8 cellular contexts compared by ENCODE assay signal in genomic region chr19:1069009-1069779, GRCh38. TPM values are rescaled to one million over a fixed set of nuclear protein-coding genes. Genes with fewer than 3 reads are reported as not detected.
DNase-seq lines count a peak whose midpoint lies in the region; ATAC-seq, FAIRE-seq and TF ChIP-seq lines count a peak whose summit lies in the region.

No MANE protein-coding gene starts in this region.

- no peak for TF ChIP-seq POLR2A in HepG2 (IDR thresholded peaks at IDR 0.05; ENCODE audit: insufficient read depth in 1 of 2, low read depth in 2 of 2, low read length in 2 of 2)

- no peak for FAIRE-seq in HepG2 (lab: Jason Lieb, UNC)
- FAIRE-seq in urothelium cell line (lab: Jason Lieb, UNC), result no peak

- H3K36me3 Mint-ChIP-seq in type B pancreatic cell, result no peaks in the 10 kb centered on the region

- no peak for TF ChIP-seq CTCF in HepG2 (CRISPR knock-in tag; IDR thresholded peaks at IDR 0.05)
- no peak for TF ChIP-seq CTCF in type B pancreatic cell (conservative IDR thresholded peaks at IDR 0.05)

- POLR2A ChIA-PET in HepG2 (lab: Yijun Ruan, JAX), result no interaction called here

- no peak for TF ChIP-seq EP300 in HepG2 (IDR thresholded peaks at IDR 0.05; ENCODE audit: low read depth in 2 of 2, low read length in 2 of 2)
- no peak for TF ChIP-seq EP300 in HepG2 (CRISPR knock-in tag; IDR thresholded peaks at IDR 0.05; ENCODE audit: borderline replicate concordance)

- H3K9me3 Mint-ChIP-seq in type B pancreatic cell, result no peaks in the 10 kb centered on the region

- in situ Hi-C loops in HepG2 (cut with HindIII; ENCODE audit: extremely low pct_ligation_motif_present, low pct_unique_long_range_greater_than_20kb), result loop anchor here (5.0 kb wide), 1 partner anchor 33 kb away; the partner anchor contains the start of gene GPX4
- in situ Hi-C loops in GM23248 (cut with MboI), result no loop called here

- WGBS in HepG2 (ENCODE audit: low lambda C conversion rate), result 89% methylated on average over 25 of the region's 25 CpGs
- WGBS in GM23248 (ENCODE audit: low coverage in 1 of 2, low lambda C conversion rate in 2 of 2, missing lambda C conversion rate in 2 of 2), 2 experiments, result 53% methylated on average over 25 of the region's 25 CpGs

- no peak for TF ChIP-seq RAD21 in HepG2 (CRISPR knock-in tag; IDR thresholded peaks at IDR 0.05)

- H3F3A ChIP-seq in GM23248 (ENCODE audit: insufficient read depth), result no peaks in the 10 kb centered on the region

- H3K4me2 ChIP-seq in HepG2 (ENCODE audit: low read depth, low read length), result no peak overlapping the region
- no peak overlapping the region for H3K4me2 ChIP-seq in GM23248 (ENCODE audit: unreplicated experiment)

- peaks cover 5% of the 10 kb centered on the region for H3K4me1 Mint-ChIP-seq in type B pancreatic cell (ENCODE audit: unreplicated experiment)

- no peaks in the 10 kb centered on the region for H3K9me3 ChIP-seq in HepG2 (ENCODE audit: low read length)
- no peaks in the 10 kb centered on the region for H3K9me3 ChIP-seq in GM23248 (ENCODE audit: low read depth)

- H2AFZ ChIP-seq in HepG2 (ENCODE audit: low read length) (no peak overlapping the region), GM23248 (no peak overlapping the region)

- H4K20me1 ChIP-seq in HepG2 (ENCODE audit: insufficient read depth, low read length) (no peaks in the 10 kb centered on the region), GM23248 (ENCODE audit: insufficient read depth) (no peaks in the 10 kb centered on the region)

- CTCF ChIA-PET in HepG2 (lab: Yijun Ruan, JAX; ENCODE audit: low intra/inter-chr PET ratio, low total read pairs), result no interaction called here

- H3K9ac ChIP-seq in HepG2 (ENCODE audit: insufficient read depth, low read depth, low read length) (no peak overlapping the region), GM23248 (no peak overlapping the region)

- H3K79me2 ChIP-seq in HepG2 (ENCODE audit: insufficient read depth, low read length), result no peaks in the 10 kb centered on the region
- H3K79me2 ChIP-seq in GM23248 (ENCODE audit: insufficient read depth), result no peaks in the 10 kb centered on the region

- H3K36me3 ChIP-seq in HepG2 (replicated peaks in 1 of 2; ENCODE audit: control insufficient read depth in 1 of 2, insufficient read depth in 2 of 2, low read length in 2 of 2) (no peaks in the 10 kb centered on the region), GM23248 (ENCODE audit: low read depth) (no peaks in the 10 kb centered on the region)

- intact Hi-C loops in HepG2 (cut with micrococcal nuclease; ENCODE audit: unreplicated experiment), result no loop called here

- H3K4me1 ChIP-seq in HepG2 (ENCODE audit: insufficient read depth, low read length) (peaks cover 43% of the 10 kb centered on the region), GM23248 (ENCODE audit: insufficient read depth) (no peaks in the 10 kb centered on the region)

- peak; percentile 81 for DNase-seq in CMK (ENCODE audit: low read depth)
- DNase-seq in NOMO-1 (lab: John Stamatoyannopoulos, UW; ENCODE audit: unreplicated experiment in 2 of 2), result peak; percentile 90 to 92
- DNase-seq in activated naive CD4-positive, alpha-beta T cell treated with Interleukin-2 at 50 U/mL for 16 hours, result peak; percentile 64
- no peak for DNase-seq in HepG2 (ENCODE audit: low spot score)
- DNase-seq in type B pancreatic cell (ENCODE audit: extremely low spot score, unreplicated experiment), result no peak
- no peak for DNase-seq in NCI-H1092 (lab: John Stamatoyannopoulos, UW)
- DNase-seq in GM23248, result no peak
- DNase-seq in urothelium cell line (ENCODE audit: low spot score), result no peak

- H3K4me3 Mint-ChIP-seq in type B pancreatic cell, result peak overlapping the region; percentile 59

- BruUV-seq in HepG2 (replicated peaks; lab: Mats Ljungman, UMichigan), result no TSS peak

- H3K9me2 ChIP-seq in GM23248 (ENCODE audit: insufficient read depth), result no peaks in the 10 kb centered on the region

- ATAC-seq in HepG2, result no peak

- no peaks in the 10 kb centered on the region for H3K27me3 ChIP-seq in HepG2 (ENCODE audit: control insufficient read depth in 1 of 2, insufficient read depth in 2 of 2, low read length in 2 of 2)
- peaks cover 31% of the 10 kb centered on the region for H3K27me3 ChIP-seq in GM23248 (replicated peaks; ENCODE audit: insufficient read depth)

- H3K4me3 ChIP-seq in HepG2 (replicated peaks in 1 of 3; ENCODE audit: insufficient read depth in 1 of 3, low read depth in 2 of 3, low read length in 3 of 3) (no peak overlapping the region), GM23248 (no peak overlapping the region)

- peaks cover 60% of the 10 kb centered on the region for H3K27me3 Mint-ChIP-seq in type B pancreatic cell

- H3K27ac ChIP-seq in HepG2 (ENCODE audit: extremely low read length, insufficient read depth, low read length) (no peak overlapping the region), GM23248 (no peak overlapping the region)

- H3K27ac Mint-ChIP-seq in type B pancreatic cell, result no peak overlapping the region

RNA-seq across cellular contexts. Expression of gene ARHGAP45, which starts 2.2 kb away (rescaled TPM):
- total RNA-seq in HepG2 (2016; rRNA removed; fragmentation: Illumina TruSeq; extraction: Trizol) (0.48 and 0.84 TPM in 2 replicates), type B pancreatic cell (ENCODE audit: low replicate concordance) (2.6 and 4.5 TPM in 2 replicates)
- total RNA-seq in HepG2 (2016; cell fraction: cytosol; rRNA removed; fragmentation: Illumina TruSeq; extraction: Trizol; ENCODE audit: low read depth), result 0.35 and 0.51 TPM in 2 replicates
- 0.16 and 0.50 TPM in 2 replicates for total RNA-seq in HepG2 (2016; cell fraction: insoluble cytoplasmic fraction; rRNA removed; fragmentation: Illumina TruSeq; extraction: Trizol)
- total RNA-seq in HepG2 (2016; cell fraction: membrane; rRNA removed; fragmentation: Illumina TruSeq; extraction: Trizol), result 0.38 and 0.40 TPM in 2 replicates
- total RNA-seq in HepG2 (2016; cell fraction: nucleus; rRNA removed; fragmentation: Illumina TruSeq; extraction: Trizol), result 0.28 and 0.63 TPM in 2 replicates
- polyA plus RNA-seq in HepG2 (2011; rRNA removed) (32.0 and 40.3 TPM in 2 replicates), GM23248 (2016; fragmentation: Nextera tagmentation; extraction: Ambion mirVana) (3.2 and 3.5 TPM in 2 replicates)
- 17.7 and 31.9 TPM in 2 replicates for polyA plus RNA-seq in HepG2 (2011; cell fraction: cytosol; rRNA removed)
- polyA plus RNA-seq in HepG2 (2011; cell fraction: nucleus; rRNA removed), result 222 and 325 TPM in 2 replicates
- polyA plus RNA-seq in HepG2 (2012), result 21.8 and 23.4 TPM in 2 replicates
- polyA plus RNA-seq in HepG2 (2016; cell fraction: cytosol; fragmentation: Illumina TruSeq; extraction: Trizol; ENCODE audit: low read depth), result not detected in 2 replicates
- 0.41 and 0.69 TPM in 2 replicates for polyA plus RNA-seq in HepG2 (2016; cell fraction: insoluble cytoplasmic fraction; fragmentation: Illumina TruSeq; extraction: Trizol; ENCODE audit: low read depth)
- not detected in 2 replicates for polyA plus RNA-seq in HepG2 (2016; cell fraction: membrane; fragmentation: Illumina TruSeq; extraction: Trizol; ENCODE audit: low read depth)
- polyA plus RNA-seq in HepG2 (2016; cell fraction: nucleus; fragmentation: Illumina TruSeq; extraction: Trizol; ENCODE audit: insufficient read depth, low read depth), result 1.5 TPM in 2 replicates
- polyA minus RNA-seq in HepG2 (2011; rRNA and poly(A)+ RNA removed; ENCODE audit: low replicate concordance), result 18.3 and 37.9 TPM in 2 replicates
- polyA minus RNA-seq in HepG2 (2011; cell fraction: cytosol; rRNA and poly(A)+ RNA removed), result 19.3 and 20.1 TPM in 2 replicates
- 25.0 and 29.0 TPM in 2 replicates for polyA minus RNA-seq in HepG2 (2011; cell fraction: nucleus; rRNA and poly(A)+ RNA removed)
- 1.5 and 6.3 TPM in 2 replicates for total RNA-seq in GM23248 (2014; rRNA removed; shearing (Covaris generic))

RNA-seq across cellular contexts. Expression of gene POLR2E, which starts 26.0 kb away (rescaled TPM):
- 140 TPM in 2 replicates for total RNA-seq in HepG2 (2016; rRNA removed; fragmentation: Illumina TruSeq; extraction: Trizol)
- total RNA-seq in HepG2 (2016; cell fraction: cytosol; rRNA removed; fragmentation: Illumina TruSeq; extraction: Trizol; ENCODE audit: low read depth), result 43.4 and 44.8 TPM in 2 replicates
- total RNA-seq in HepG2 (2016; cell fraction: insoluble cytoplasmic fraction; rRNA removed; fragmentation: Illumina TruSeq; extraction: Trizol), result 135 and 141 TPM in 2 replicates
- 89.0 and 92.5 TPM in 2 replicates for total RNA-seq in HepG2 (2016; cell fraction: membrane; rRNA removed; fragmentation: Illumina TruSeq; extraction: Trizol)
- total RNA-seq in HepG2 (2016; cell fraction: nucleus; rRNA removed; fragmentation: Illumina TruSeq; extraction: Trizol), result 54.0 and 55.3 TPM in 2 replicates
- 272 and 305 TPM in 2 replicates for polyA plus RNA-seq in HepG2 (2011; rRNA removed)
- polyA plus RNA-seq in HepG2 (2011; cell fraction: cytosol; rRNA removed), result 222 and 337 TPM in 2 replicates
- polyA plus RNA-seq in HepG2 (2011; cell fraction: nucleus; rRNA removed), result 150 and 188 TPM in 2 replicates
- 201 and 222 TPM in 2 replicates for polyA plus RNA-seq in HepG2 (2012)
- polyA plus RNA-seq in HepG2 (2016; cell fraction: cytosol; fragmentation: Illumina TruSeq; extraction: Trizol; ENCODE audit: low read depth), result 94.9 and 102 TPM in 2 replicates
- polyA plus RNA-seq in HepG2 (2016; cell fraction: insoluble cytoplasmic fraction; fragmentation: Illumina TruSeq; extraction: Trizol; ENCODE audit: low read depth), result 246 and 282 TPM in 2 replicates
- 145 and 159 TPM in 2 replicates for polyA plus RNA-seq in HepG2 (2016; cell fraction: membrane; fragmentation: Illumina TruSeq; extraction: Trizol; ENCODE audit: low read depth)
- polyA plus RNA-seq in HepG2 (2016; cell fraction: nucleus; fragmentation: Illumina TruSeq; extraction: Trizol; ENCODE audit: insufficient read depth, low read depth), result 179 TPM in 2 replicates
- 343 and 389 TPM in 2 replicates for polyA minus RNA-seq in HepG2 (2011; rRNA and poly(A)+ RNA removed; ENCODE audit: low replicate concordance)
- polyA minus RNA-seq in HepG2 (2011; cell fraction: cytosol; rRNA and poly(A)+ RNA removed), result 104 and 129 TPM in 2 replicates
- 39.5 and 42.0 TPM in 2 replicates for polyA minus RNA-seq in HepG2 (2011; cell fraction: nucleus; rRNA and poly(A)+ RNA removed)
- total RNA-seq in type B pancreatic cell (ENCODE audit: low replicate concordance), result 171 and 181 TPM in 2 replicates
- 172 and 233 TPM in 2 replicates for total RNA-seq in GM23248 (2014; rRNA removed; shearing (Covaris generic))
- 336 and 347 TPM in 2 replicates for polyA plus RNA-seq in GM23248 (2016; fragmentation: Nextera tagmentation; extraction: Ambion mirVana)

RNA-seq across cellular contexts. Expression of gene ABCA7, which starts 29.3 kb away (rescaled TPM):
- total RNA-seq in HepG2 (2016; rRNA removed; fragmentation: Illumina TruSeq; extraction: Trizol) (1.3 and 4.4 TPM in 2 replicates), type B pancreatic cell (ENCODE audit: low replicate concordance) (23.9 and 26.1 TPM in 2 replicates)
- 3.4 and 3.5 TPM in 2 replicates for total RNA-seq in HepG2 (2016; cell fraction: cytosol; rRNA removed; fragmentation: Illumina TruSeq; extraction: Trizol; ENCODE audit: low read depth)
- 2.5 and 6.4 TPM in 2 replicates for total RNA-seq in HepG2 (2016; cell fraction: insoluble cytoplasmic fraction; rRNA removed; fragmentation: Illumina TruSeq; extraction: Trizol)
- 1.7 and 2.0 TPM in 2 replicates for total RNA-seq in HepG2 (2016; cell fraction: membrane; rRNA removed; fragmentation: Illumina TruSeq; extraction: Trizol)
- total RNA-seq in HepG2 (2016; cell fraction: nucleus; rRNA removed; fragmentation: Illumina TruSeq; extraction: Trizol), result 7.8 and 9.7 TPM in 2 replicates
- polyA plus RNA-seq in HepG2 (2011; rRNA removed) (32.4 and 41.2 TPM in 2 replicates), GM23248 (2016; fragmentation: Nextera tagmentation; extraction: Ambion mirVana) (1.7 and 2.6 TPM in 2 replicates)
- 27.7 and 35.9 TPM in 2 replicates for polyA plus RNA-seq in HepG2 (2011; cell fraction: cytosol; rRNA removed)
- 316 and 410 TPM in 2 replicates for polyA plus RNA-seq in HepG2 (2011; cell fraction: nucleus; rRNA removed)
- 29.1 and 29.7 TPM in 2 replicates for polyA plus RNA-seq in HepG2 (2012)
- polyA plus RNA-seq in HepG2 (2016; cell fraction: cytosol; fragmentation: Illumina TruSeq; extraction: Trizol; ENCODE audit: low read depth), result 0.23 and 0.72 TPM in 2 replicates
- polyA plus RNA-seq in HepG2 (2016; cell fraction: insoluble cytoplasmic fraction; fragmentation: Illumina TruSeq; extraction: Trizol; ENCODE audit: low read depth), result 1.6 and 2.2 TPM in 2 replicates
- 0.54 and 0.71 TPM in 2 replicates for polyA plus RNA-seq in HepG2 (2016; cell fraction: membrane; fragmentation: Illumina TruSeq; extraction: Trizol; ENCODE audit: low read depth)
- 25.9 and 28.7 TPM in 2 replicates for polyA plus RNA-seq in HepG2 (2016; cell fraction: nucleus; fragmentation: Illumina TruSeq; extraction: Trizol; ENCODE audit: insufficient read depth, low read depth)
- 20.1 and 68.5 TPM in 2 replicates for polyA minus RNA-seq in HepG2 (2011; rRNA and poly(A)+ RNA removed; ENCODE audit: low replicate concordance)
- 20.8 and 23.1 TPM in 2 replicates for polyA minus RNA-seq in HepG2 (2011; cell fraction: cytosol; rRNA and poly(A)+ RNA removed)
- polyA minus RNA-seq in HepG2 (2011; cell fraction: nucleus; rRNA and poly(A)+ RNA removed), result 41.6 and 44.5 TPM in 2 replicates
- 1.1 and 2.1 TPM in 2 replicates for total RNA-seq in GM23248 (2014; rRNA removed; shearing (Covaris generic))

RNA-seq across cellular contexts. Expression of gene GPX4, which starts 34.6 kb away (rescaled TPM):
- 426 and 535 TPM in 2 replicates for total RNA-seq in HepG2 (2016; rRNA removed; fragmentation: Illumina TruSeq; extraction: Trizol)
- 2,785 and 3,522 TPM in 2 replicates for total RNA-seq in HepG2 (2016; cell fraction: cytosol; rRNA removed; fragmentation: Illumina TruSeq; extraction: Trizol; ENCODE audit: low read depth)
- total RNA-seq in HepG2 (2016; cell fraction: insoluble cytoplasmic fraction; rRNA removed; fragmentation: Illumina TruSeq; extraction: Trizol), result 340 and 561 TPM in 2 replicates
- 1,902 and 2,313 TPM in 2 replicates for total RNA-seq in HepG2 (2016; cell fraction: membrane; rRNA removed; fragmentation: Illumina TruSeq; extraction: Trizol)
- 168 and 177 TPM in 2 replicates for total RNA-seq in HepG2 (2016; cell fraction: nucleus; rRNA removed; fragmentation: Illumina TruSeq; extraction: Trizol)
- polyA plus RNA-seq in HepG2 (2011; rRNA removed), result 613 and 728 TPM in 2 replicates
- polyA plus RNA-seq in HepG2 (2011; cell fraction: cytosol; rRNA removed), result 837 and 1,257 TPM in 2 replicates
- polyA plus RNA-seq in HepG2 (2011; cell fraction: nucleus; rRNA removed), result 557 and 562 TPM in 2 replicates
- 539 and 705 TPM in 2 replicates for polyA plus RNA-seq in HepG2 (2012)
- 3,701 and 4,930 TPM in 2 replicates for polyA plus RNA-seq in HepG2 (2016; cell fraction: cytosol; fragmentation: Illumina TruSeq; extraction: Trizol; ENCODE audit: low read depth)
- polyA plus RNA-seq in HepG2 (2016; cell fraction: insoluble cytoplasmic fraction; fragmentation: Illumina TruSeq; extraction: Trizol; ENCODE audit: low read depth), result 454 and 583 TPM in 2 replicates
- 2,313 and 2,706 TPM in 2 replicates for polyA plus RNA-seq in HepG2 (2016; cell fraction: membrane; fragmentation: Illumina TruSeq; extraction: Trizol; ENCODE audit: low read depth)
- polyA plus RNA-seq in HepG2 (2016; cell fraction: nucleus; fragmentation: Illumina TruSeq; extraction: Trizol; ENCODE audit: insufficient read depth, low read depth), result 387 and 420 TPM in 2 replicates
- polyA minus RNA-seq in HepG2 (2011; rRNA and poly(A)+ RNA removed; ENCODE audit: low replicate concordance), result 195 and 435 TPM in 2 replicates
- polyA minus RNA-seq in HepG2 (2011; cell fraction: cytosol; rRNA and poly(A)+ RNA removed), result 211 and 241 TPM in 2 replicates
- 51.6 and 73.4 TPM in 2 replicates for polyA minus RNA-seq in HepG2 (2011; cell fraction: nucleus; rRNA and poly(A)+ RNA removed)
- total RNA-seq in type B pancreatic cell (ENCODE audit: low replicate concordance), result 174 and 204 TPM in 2 replicates
- total RNA-seq in GM23248 (2014; rRNA removed; shearing (Covaris generic)), result 298 and 323 TPM in 2 replicates
- 601 and 607 TPM in 2 replicates for polyA plus RNA-seq in GM23248 (2016; fragmentation: Nextera tagmentation; extraction: Ambion mirVana)

RNA-seq across cellular contexts. Expression of gene CNN2, which starts 42.8 kb away (rescaled TPM):
- total RNA-seq in HepG2 (2016; rRNA removed; fragmentation: Illumina TruSeq; extraction: Trizol) (70.0 and 84.5 TPM in 2 replicates), type B pancreatic cell (ENCODE audit: low replicate concordance) (276 and 279 TPM in 2 replicates)
- 29.8 and 31.9 TPM in 2 replicates for total RNA-seq in HepG2 (2016; cell fraction: cytosol; rRNA removed; fragmentation: Illumina TruSeq; extraction: Trizol; ENCODE audit: low read depth)
- 66.1 and 74.6 TPM in 2 replicates for total RNA-seq in HepG2 (2016; cell fraction: insoluble cytoplasmic fraction; rRNA removed; fragmentation: Illumina TruSeq; extraction: Trizol)
- total RNA-seq in HepG2 (2016; cell fraction: membrane; rRNA removed; fragmentation: Illumina TruSeq; extraction: Trizol), result 70.9 and 77.3 TPM in 2 replicates
- 37.1 and 39.3 TPM in 2 replicates for total RNA-seq in HepG2 (2016; cell fraction: nucleus; rRNA removed; fragmentation: Illumina TruSeq; extraction: Trizol)
- polyA plus RNA-seq in HepG2 (2011; rRNA removed) (58.1 and 63.6 TPM in 2 replicates), GM23248 (2016; fragmentation: Nextera tagmentation; extraction: Ambion mirVana) (400 and 415 TPM in 2 replicates)
- polyA plus RNA-seq in HepG2 (2011; cell fraction: cytosol; rRNA removed), result 71.9 and 76.4 TPM in 2 replicates
- polyA plus RNA-seq in HepG2 (2011; cell fraction: nucleus; rRNA removed), result 59.2 and 73.6 TPM in 2 replicates
- polyA plus RNA-seq in HepG2 (2012), result 37.6 and 46.6 TPM in 2 replicates
- polyA plus RNA-seq in HepG2 (2016; cell fraction: cytosol; fragmentation: Illumina TruSeq; extraction: Trizol; ENCODE audit: low read depth), result 36.8 and 41.0 TPM in 2 replicates
- polyA plus RNA-seq in HepG2 (2016; cell fraction: insoluble cytoplasmic fraction; fragmentation: Illumina TruSeq; extraction: Trizol; ENCODE audit: low read depth), result 82.0 and 114 TPM in 2 replicates
- 75.2 and 79.7 TPM in 2 replicates for polyA plus RNA-seq in HepG2 (2016; cell fraction: membrane; fragmentation: Illumina TruSeq; extraction: Trizol; ENCODE audit: low read depth)
- polyA plus RNA-seq in HepG2 (2016; cell fraction: nucleus; fragmentation: Illumina TruSeq; extraction: Trizol; ENCODE audit: insufficient read depth, low read depth), result 90.2 and 93.1 TPM in 2 replicates
- polyA minus RNA-seq in HepG2 (2011; rRNA and poly(A)+ RNA removed; ENCODE audit: low replicate concordance), result 84.2 and 138 TPM in 2 replicates
- 122 and 138 TPM in 2 replicates for polyA minus RNA-seq in HepG2 (2011; cell fraction: cytosol; rRNA and poly(A)+ RNA removed)
- 21.5 and 28.6 TPM in 2 replicates for polyA minus RNA-seq in HepG2 (2011; cell fraction: nucleus; rRNA and poly(A)+ RNA removed)
- 239 and 244 TPM in 2 replicates for total RNA-seq in GM23248 (2014; rRNA removed; shearing (Covaris generic))

Comparison
In these comparisons a context has a peak if more than half of its experiments do, and no peak if none do; other contexts are left out.
1. DNase-seq: peak in CMK (single experiment), NOMO-1 (2 of 2) and activated naive CD4-positive, alpha-beta T cell treated with Interleukin-2 at 50 U/mL for 16 hours (single experiment); none in HepG2 (single experiment), type B pancreatic cell (single experiment), NCI-H1092 (single experiment), GM23248 (single experiment) and urothelium cell line (single experiment).